Comparison of ENCODE assay signal across 12 cellular contexts in genomic region chr22:36257948-36258674, GRCh38. TPM values are rescaled to one million over a fixed set of nuclear protein-coding genes. Genes with fewer than 3 reads are reported as not detected.
DNase-seq lines count a peak whose midpoint lies in the region; ATAC-seq and TF ChIP-seq lines count a peak whose summit lies in the region.
"Had no signal": no experiment of that assay in that cellular context is flagged by ENCODE, and none has a peak within 500 bp of the region (broad histone marks: within the 10 kb centered on the region; RNA-seq: fewer than 3 reads in every experiment).

No MANE protein-coding gene starts in this region.

- H3K27me3 Mint-ChIP-seq in activated CD4-positive, alpha-beta T cell treated with anti-CD3 and anti-CD28 coated beads, Interleukin-2, amount 10 ng/mL, durations not matched to agents 24 days and 14 days = no peaks in the 10 kb centered on the region
- H3K27me3 Mint-ChIP-seq in activated CD4-positive, alpha-beta memory T cell treated with anti-CD3 and anti-CD28 coated beads, Interleukin-2, amount 10 ng/mL, durations not matched to agents 7 days and 5 days = no peaks in the 10 kb centered on the region

- H3K4me1 ChIP-seq in hepatocyte (ENCODE audit: insufficient read depth) = peaks cover 20% of the 10 kb centered on the region

- no peak overlapping the region for H3K4me2 ChIP-seq in hepatocyte

- DNase-seq in activated CD4-positive, alpha-beta T cell treated with anti-CD3 and anti-CD28 coated beads, Interleukin-2, amount 10 ng/mL, durations not matched to agents 24 days and 14 days = no peak
- no peak for DNase-seq in activated CD4-positive, alpha-beta T cell treated with anti-CD3 and anti-CD28 coated beads, Interleukin-2, amount 50 U/mL, for 48 hours
- no peak for DNase-seq in activated CD4-positive, alpha-beta memory T cell treated with anti-CD3 and anti-CD28 coated beads, Interleukin-2, amount 10 ng/mL, durations not matched to agents 7 days and 5 days
- DNase-seq in hepatocyte (ENCODE audit: low spot score) = no peak
- no peak for DNase-seq in stimulated activated effector memory CD8-positive, alpha-beta T cell treated with anti-CD3 and anti-CD28 coated beads, Interleukin-12 subunit alpha, Interleukin-12 subunit beta, amount 100 ng/mL, for 72 hours (ENCODE audit: low spot score in 2 of 2)
- DNase-seq: ACHN, colonic mucosa, GDM1, Kasumi-1 had no signal

- no peak for TF ChIP-seq CTCF in hepatocyte (IDR thresholded peaks at IDR 0.05; ENCODE audit: poor library complexity)

- WGBS in hepatocyte (ENCODE audit: low lambda C conversion rate, missing lambda C conversion rate) = 94% methylated on average over 13 of the region's 13 CpGs

- intact Hi-C loops in activated CD4-positive, alpha-beta T cell treated with anti-CD3 and anti-CD28 coated beads, Interleukin-2, amount 10 ng/mL, durations not matched to agents 24 days and 14 days (cut with micrococcal nuclease) = no loop called here

- H3K36me3 Mint-ChIP-seq in activated CD4-positive, alpha-beta T cell treated with anti-CD3 and anti-CD28 coated beads, Interleukin-2, amount 10 ng/mL, durations not matched to agents 24 days and 14 days (ENCODE audit: low read depth) = peaks cover 71% of the 10 kb centered on the region
- peaks cover 76% of the 10 kb centered on the region for H3K36me3 Mint-ChIP-seq in activated CD4-positive, alpha-beta memory T cell treated with anti-CD3 and anti-CD28 coated beads, Interleukin-2, amount 10 ng/mL, durations not matched to agents 7 days and 5 days (ENCODE audit: low read depth)
- H3K36me3 Mint-ChIP-seq in stimulated activated effector memory CD8-positive, alpha-beta T cell treated with anti-CD3 and anti-CD28 coated beads, Interleukin-12 subunit alpha, Interleukin-12 subunit beta, amount 100 ng/mL, for 72 hours = peaks cover 76% of the 10 kb centered on the region

- no peaks in the 10 kb centered on the region for H3K9me3 ChIP-seq in hepatocyte (ENCODE audit: low read depth)
- H3K9me3 ChIP-seq: colonic mucosa had no signal

- H3K4me3 Mint-ChIP-seq in activated CD4-positive, alpha-beta T cell treated with anti-CD3 and anti-CD28 coated beads, Interleukin-2, amount 10 ng/mL, durations not matched to agents 24 days and 14 days = peak overlapping the region; percentile 62
- peak overlapping the region; percentile 43 for H3K4me3 Mint-ChIP-seq in activated CD4-positive, alpha-beta memory T cell treated with anti-CD3 and anti-CD28 coated beads, Interleukin-2, amount 10 ng/mL, durations not matched to agents 7 days and 5 days
- H3K4me3 Mint-ChIP-seq in stimulated activated effector memory CD8-positive, alpha-beta T cell treated with anti-CD3 and anti-CD28 coated beads, Interleukin-12 subunit alpha, Interleukin-12 subunit beta, amount 100 ng/mL, for 72 hours = peak overlapping the region; percentile 61

- no peaks in the 10 kb centered on the region for H3K79me2 ChIP-seq in hepatocyte

- no peaks in the 10 kb centered on the region for H3K9me3 Mint-ChIP-seq in activated CD4-positive, alpha-beta T cell treated with anti-CD3 and anti-CD28 coated beads, Interleukin-2, amount 10 ng/mL, durations not matched to agents 24 days and 14 days
- H3K9me3 Mint-ChIP-seq in activated CD4-positive, alpha-beta memory T cell treated with anti-CD3 and anti-CD28 coated beads, Interleukin-2, amount 10 ng/mL, durations not matched to agents 7 days and 5 days = no peaks in the 10 kb centered on the region
- no peaks in the 10 kb centered on the region for H3K9me3 Mint-ChIP-seq in stimulated activated effector memory CD8-positive, alpha-beta T cell treated with anti-CD3 and anti-CD28 coated beads, Interleukin-12 subunit alpha, Interleukin-12 subunit beta, amount 100 ng/mL, for 72 hours

- CTCF ChIA-PET in activated CD4-positive, alpha-beta memory T cell treated with anti-CD3 and anti-CD28 coated beads, Interleukin-2, amount 10 ng/mL, durations not matched to agents 7 days and 5 days (lab: Charles Lee) = interaction anchor here (1.7 kb wide), 1 partner anchor 19 kb away, joined by 6 read pairs; the partner anchor contains the start of gene APOL2

- POLR2A ChIA-PET in activated CD4-positive, alpha-beta memory T cell treated with anti-CD3 and anti-CD28 coated beads, Interleukin-2, amount 10 ng/mL, durations not matched to agents 7 days and 5 days (lab: Charles Lee) = interaction anchor here (1.6 to 3.0 kb wide), 2 partner anchors 20 kb away, joined by 4 to 20 read pairs; partner anchors contain the start of gene APOL2

- ATAC-seq in stimulated activated effector memory CD8-positive, alpha-beta T cell treated with anti-CD3 and anti-CD28 coated beads, Interleukin-12 subunit alpha, Interleukin-12 subunit beta, amount 100 ng/mL, for 72 hours = no peak
- ATAC-seq in GM21723 (IDR thresholded peaks at IDR 0.05; ENCODE audit: unreplicated experiment) (no peak), GM18505 (IDR thresholded peaks at IDR 0.05; ENCODE audit: unreplicated experiment) (no peak), GM19324 (IDR thresholded peaks at IDR 0.05; ENCODE audit: low FRiP score, unreplicated experiment) (no peak)

- no peak overlapping the region for H2AFZ ChIP-seq in hepatocyte

- H3K27ac ChIP-seq in hepatocyte = peak overlapping the region; percentile 79
- H3K27ac ChIP-seq: colonic mucosa had no signal

- H3K27me3 ChIP-seq in hepatocyte = no peaks in the 10 kb centered on the region
- H3K27me3 ChIP-seq: colonic mucosa had no signal

- no peaks in the 10 kb centered on the region for H4K20me1 ChIP-seq in hepatocyte (ENCODE audit: insufficient read depth, poor library complexity, severe bottlenecking)

- no peaks in the 10 kb centered on the region for H3K36me3 ChIP-seq in hepatocyte (replicated peaks; ENCODE audit: insufficient read depth, low read depth)

- H3K9me2 ChIP-seq in hepatocyte (replicated peaks; ENCODE audit: insufficient read depth) = no peaks in the 10 kb centered on the region

- H3K4me3 ChIP-seq in hepatocyte = no peak overlapping the region
- H3K4me3 ChIP-seq: colonic mucosa had no signal

- H3K27ac Mint-ChIP-seq in activated CD4-positive, alpha-beta T cell treated with anti-CD3 and anti-CD28 coated beads, Interleukin-2, amount 10 ng/mL, durations not matched to agents 24 days and 14 days = peak overlapping the region; percentile 91
- peak overlapping the region; percentile 88 for H3K27ac Mint-ChIP-seq in activated CD4-positive, alpha-beta memory T cell treated with anti-CD3 and anti-CD28 coated beads, Interleukin-2, amount 10 ng/mL, durations not matched to agents 7 days and 5 days
- peak overlapping the region; percentile 90 for H3K27ac Mint-ChIP-seq in stimulated activated effector memory CD8-positive, alpha-beta T cell treated with anti-CD3 and anti-CD28 coated beads, Interleukin-12 subunit alpha, Interleukin-12 subunit beta, amount 100 ng/mL, for 72 hours

- TF ChIP-seq POLR2A in GM18505 (IDR thresholded peaks at IDR 0.05; ENCODE audit: borderline replicate concordance, extremely low read depth, insufficient read depth, insufficient read length) = no peak

- H3K4me1 Mint-ChIP-seq in activated CD4-positive, alpha-beta T cell treated with anti-CD3 and anti-CD28 coated beads, Interleukin-2, amount 10 ng/mL, durations not matched to agents 24 days and 14 days = peaks cover 56% of the 10 kb centered on the region
- peaks cover 73% of the 10 kb centered on the region for H3K4me1 Mint-ChIP-seq in activated CD4-positive, alpha-beta memory T cell treated with anti-CD3 and anti-CD28 coated beads, Interleukin-2, amount 10 ng/mL, durations not matched to agents 7 days and 5 days
- peaks cover 66% of the 10 kb centered on the region for H3K4me1 Mint-ChIP-seq in stimulated activated effector memory CD8-positive, alpha-beta T cell treated with anti-CD3 and anti-CD28 coated beads, Interleukin-12 subunit alpha, Interleukin-12 subunit beta, amount 100 ng/mL, for 72 hours

RNA-seq across cellular contexts. Expression of gene APOL1, which starts 5.2 kb away (rescaled TPM):
- total RNA-seq in activated CD4-positive, alpha-beta T cell treated with anti-CD3 and anti-CD28 coated beads, Interleukin-2, amount 10 ng/mL, durations not matched to agents 24 days and 14 days = 36.2 and 37.3 TPM in 2 replicates
- 10 to 100 TPM; 63.0 to 64.0 TPM for total RNA-seq in activated CD4-positive, alpha-beta memory T cell treated with anti-CD3 and anti-CD28 coated beads, Interleukin-2, amount 10 ng/mL, durations not matched to agents 7 days and 5 days
- total RNA-seq in hepatocyte = 6.2 and 7.3 TPM in 2 replicates
- 6.4 and 6.8 TPM in 2 replicates for polyA plus RNA-seq in hepatocyte

RNA-seq across cellular contexts. Expression of gene APOL2, which starts 18.8 kb away (rescaled TPM):
- total RNA-seq in activated CD4-positive, alpha-beta T cell treated with anti-CD3 and anti-CD28 coated beads, Interleukin-2, amount 10 ng/mL, durations not matched to agents 24 days and 14 days = 52.0 and 58.6 TPM in 2 replicates
- 10 to 100 TPM; 82.3 to 83.0 TPM for total RNA-seq in activated CD4-positive, alpha-beta memory T cell treated with anti-CD3 and anti-CD28 coated beads, Interleukin-2, amount 10 ng/mL, durations not matched to agents 7 days and 5 days
- total RNA-seq in hepatocyte = 32.3 and 34.8 TPM in 2 replicates
- 19.5 and 23.9 TPM in 2 replicates for polyA plus RNA-seq in hepatocyte

RNA-seq across cellular contexts. Expression of gene APOL4, which starts 56.5 kb away (rescaled TPM):
- 0.17 TPM in 1 of 2 replicates, not detected in the other for total RNA-seq in activated CD4-positive, alpha-beta T cell treated with anti-CD3 and anti-CD28 coated beads, Interleukin-2, amount 10 ng/mL, durations not matched to agents 24 days and 14 days
- 1 to 10 TPM; 7.5 to 7.6 TPM for total RNA-seq in activated CD4-positive, alpha-beta memory T cell treated with anti-CD3 and anti-CD28 coated beads, Interleukin-2, amount 10 ng/mL, durations not matched to agents 7 days and 5 days
- 1.0 and 2.8 TPM in 2 replicates for total RNA-seq in hepatocyte
- polyA plus RNA-seq in hepatocyte = 0.97 and 1.5 TPM in 2 replicates
